1 cellular context compared by ENCODE assay signal in the genomic region with DNA sequence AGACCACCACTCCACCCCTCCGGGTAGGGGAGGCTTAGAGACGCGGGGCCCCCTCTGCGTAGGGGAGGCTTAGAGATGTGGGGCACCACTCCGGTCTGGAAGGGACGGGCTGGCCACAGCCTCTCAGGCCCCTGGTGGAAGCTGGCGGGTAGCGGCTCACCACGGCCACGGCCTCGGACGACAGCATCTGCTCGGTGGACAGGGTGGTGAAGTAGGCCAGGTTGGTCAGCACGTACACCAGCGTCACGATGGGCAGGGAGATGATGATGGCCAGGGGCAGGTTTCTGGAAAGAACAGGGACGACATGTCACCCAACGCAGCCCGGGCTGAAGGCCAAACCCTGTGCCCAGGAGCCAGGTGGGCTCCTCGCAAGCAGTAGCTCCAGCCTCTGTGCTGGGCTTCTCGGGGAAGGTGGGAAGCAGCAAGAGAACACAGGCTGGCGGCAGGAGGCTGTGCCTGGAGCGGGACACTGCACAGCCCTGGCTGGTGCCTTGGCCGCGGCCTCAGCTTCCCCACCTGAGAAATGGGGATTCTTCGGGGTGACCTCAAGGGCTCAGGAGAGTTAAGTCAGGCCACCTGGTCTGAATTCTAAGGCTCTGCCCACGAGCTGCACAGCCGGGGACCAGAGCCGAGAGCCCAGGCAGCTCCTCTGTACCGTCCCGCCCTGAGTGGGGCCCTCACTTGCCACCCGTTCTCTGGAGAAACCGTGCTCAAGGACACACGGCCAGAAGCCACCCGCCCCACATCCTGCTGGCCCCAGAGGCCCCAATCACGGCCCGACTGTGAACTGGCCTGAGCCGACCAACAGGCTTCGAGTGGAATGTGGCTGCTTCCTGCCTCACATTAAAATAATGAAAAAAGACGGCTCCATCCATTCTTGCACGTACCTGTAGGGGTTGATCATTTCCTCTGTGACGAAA.
A peak's percentile ranks its signal among the peaks of the same experiment; 100 is the strongest.
TF ChIP-seq lines count a peak whose summit lies in the region.

No MANE protein-coding gene starts in this region.

TF ChIP-seq in liver, 16 proteins besides CTCF, POLR2A, EP300 and RAD21:
- peak in 1 of 2 donors; percentile 3 for TF ChIP-seq RXRA (IDR thresholded peaks at IDR 0.05)
- TF ChIP-seq, protein P1, sequence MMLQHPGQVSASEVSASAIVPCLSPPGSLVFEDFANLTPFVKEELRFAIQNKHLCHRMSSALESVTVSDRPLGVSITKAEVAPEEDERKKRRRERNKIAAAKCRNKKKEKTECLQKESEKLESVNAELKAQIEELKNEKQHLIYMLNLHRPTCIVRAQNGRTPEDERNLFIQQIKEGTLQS (IDR thresholded peaks at IDR 0.05): no peak
- TF ChIP-seq, protein P2, sequence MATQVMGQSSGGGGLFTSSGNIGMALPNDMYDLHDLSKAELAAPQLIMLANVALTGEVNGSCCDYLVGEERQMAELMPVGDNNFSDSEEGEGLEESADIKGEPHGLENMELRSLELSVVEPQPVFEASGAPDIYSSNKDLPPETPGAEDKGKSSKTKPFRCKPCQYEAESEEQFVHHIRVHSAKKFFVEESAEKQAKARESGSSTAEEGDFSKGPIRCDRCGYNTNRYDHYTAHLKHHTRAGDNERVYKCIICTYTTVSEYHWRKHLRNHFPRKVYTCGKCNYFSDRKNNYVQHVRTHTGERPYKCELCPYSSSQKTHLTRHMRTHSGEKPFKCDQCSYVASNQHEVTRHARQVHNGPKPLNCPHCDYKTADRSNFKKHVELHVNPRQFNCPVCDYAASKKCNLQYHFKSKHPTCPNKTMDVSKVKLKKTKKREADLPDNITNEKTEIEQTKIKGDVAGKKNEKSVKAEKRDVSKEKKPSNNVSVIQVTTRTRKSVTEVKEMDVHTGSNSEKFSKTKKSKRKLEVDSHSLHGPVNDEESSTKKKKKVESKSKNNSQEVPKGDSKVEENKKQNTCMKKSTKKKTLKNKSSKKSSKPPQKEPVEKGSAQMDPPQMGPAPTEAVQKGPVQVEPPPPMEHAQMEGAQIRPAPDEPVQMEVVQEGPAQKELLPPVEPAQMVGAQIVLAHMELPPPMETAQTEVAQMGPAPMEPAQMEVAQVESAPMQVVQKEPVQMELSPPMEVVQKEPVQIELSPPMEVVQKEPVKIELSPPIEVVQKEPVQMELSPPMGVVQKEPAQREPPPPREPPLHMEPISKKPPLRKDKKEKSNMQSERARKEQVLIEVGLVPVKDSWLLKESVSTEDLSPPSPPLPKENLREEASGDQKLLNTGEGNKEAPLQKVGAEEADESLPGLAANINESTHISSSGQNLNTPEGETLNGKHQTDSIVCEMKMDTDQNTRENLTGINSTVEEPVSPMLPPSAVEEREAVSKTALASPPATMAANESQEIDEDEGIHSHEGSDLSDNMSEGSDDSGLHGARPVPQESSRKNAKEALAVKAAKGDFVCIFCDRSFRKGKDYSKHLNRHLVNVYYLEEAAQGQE (IDR thresholded peaks at IDR 0.05): peak; percentile 2
TF ChIP-seq in liver: peak in this region for 2.
